1 cellular context compared by ENCODE assay signal in the genomic region with DNA sequence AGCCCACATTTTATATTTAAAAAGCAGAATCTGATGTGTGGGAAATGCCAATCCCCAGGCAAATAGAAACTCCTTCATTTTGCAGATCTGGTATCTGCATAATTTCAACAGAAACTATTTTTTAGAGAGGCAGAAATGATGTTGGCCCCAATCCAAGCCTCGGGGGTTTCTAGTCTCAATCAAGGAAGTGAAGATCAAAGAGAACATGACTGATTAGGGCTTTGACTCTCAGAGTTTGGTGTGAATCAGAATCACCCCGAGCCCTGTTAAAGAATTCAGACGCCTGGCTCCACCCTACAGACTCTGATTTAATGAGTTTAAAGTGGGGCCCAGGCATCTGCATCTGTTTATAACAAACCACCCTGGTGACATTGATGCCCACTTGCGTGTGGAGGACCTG.
TF ChIP-seq lines count a peak whose summit lies in the region.

No MANE protein-coding gene starts in this region.

TF ChIP-seq in HEK293, 187 proteins besides CTCF, POLR2A, EP300 and RAD21 (continued from another document):
- peak; percentile 28; the same call in 1 of the 2 replicates for TF ChIP-seq PRDM4 (tag by site-specific recombination; IDR thresholded peaks at IDR 0.05)
